13 cellular contexts compared by ENCODE assay signal in genomic region chr2:45904931-45905642, GRCh38.
DNase-seq lines count a peak whose midpoint lies in the region; ATAC-seq and TF ChIP-seq lines count a peak whose summit lies in the region.
"Had no signal": no experiment of that assay in that cellular context is flagged by ENCODE, and none has a peak within 500 bp of the region (broad histone marks: within the 10 kb centered on the region; RNA-seq: fewer than 3 reads in every experiment).

No MANE protein-coding gene starts in this region.

- H3K27me3 Mint-ChIP-seq in activated naive CD4-positive, alpha-beta T cell treated with anti-CD3 and anti-CD28 coated beads, Interleukin-2, amount 10 ng/mL, durations not matched to agents 7 days and 5 days = no peaks in the 10 kb centered on the region
- H3K27me3 Mint-ChIP-seq: activated naive CD4-positive, alpha-beta T cell treated with anti-CD3 and anti-CD28 coated beads, Interleukin-2, amount 50 U/mL, for 24 hours had no signal

- H3K4me1 Mint-ChIP-seq in activated naive CD4-positive, alpha-beta T cell treated with anti-CD3 and anti-CD28 coated beads, Interleukin-2, amount 10 ng/mL, durations not matched to agents 7 days and 5 days = peaks cover 5% of the 10 kb centered on the region
- H3K4me1 Mint-ChIP-seq: activated naive CD4-positive, alpha-beta T cell treated with anti-CD3 and anti-CD28 coated beads, Interleukin-2, amount 50 U/mL, for 24 hours had no signal

- H3K27ac ChIP-seq in thyroid gland = no peak overlapping the region
- H3K27ac ChIP-seq: C4-2B, psoas muscle had no signal

- WGBS in thyroid gland, 2 donors = 60 to 66% methylated on average over 9 of the region's 9 CpGs

- H3K9me3 Mint-ChIP-seq in activated naive CD4-positive, alpha-beta T cell treated with anti-CD3 and anti-CD28 coated beads, Interleukin-2, amount 10 ng/mL, durations not matched to agents 7 days and 5 days = no peaks in the 10 kb centered on the region
- H3K9me3 Mint-ChIP-seq: activated naive CD4-positive, alpha-beta T cell treated with anti-CD3 and anti-CD28 coated beads, Interleukin-2, amount 50 U/mL, for 24 hours had no signal

- H3K27me3 ChIP-seq in thyroid gland = no peaks in the 10 kb centered on the region

- no peaks in the 10 kb centered on the region for H3K36me3 ChIP-seq in thyroid gland

- no peaks in the 10 kb centered on the region for H3K9me3 ChIP-seq in thyroid gland
- H3K9me3 ChIP-seq: psoas muscle had no signal

- H3K36me3 Mint-ChIP-seq in activated naive CD4-positive, alpha-beta T cell treated with anti-CD3 and anti-CD28 coated beads, Interleukin-2, amount 10 ng/mL, durations not matched to agents 7 days and 5 days = no peaks in the 10 kb centered on the region
- H3K36me3 Mint-ChIP-seq: activated naive CD4-positive, alpha-beta T cell treated with anti-CD3 and anti-CD28 coated beads, Interleukin-2, amount 50 U/mL, for 24 hours had no signal

- CTCF ChIA-PET in activated naive CD4-positive, alpha-beta T cell treated with anti-CD3 and anti-CD28 coated beads, Interleukin-2, amount 10 ng/mL, durations not matched to agents 7 days and 5 days (lab: Charles Lee) = interaction anchor here (1.2 kb wide), 1 partner anchor 18 kb away, joined by 3 read pairs; no protein-coding TSS in a partner anchor

- DNase-seq in activated naive CD4-positive, alpha-beta T cell treated with anti-CD3 and anti-CD28 coated beads, Interleukin-2, amount 10 ng/mL, durations not matched to agents 7 days and 5 days = no peak
- no peak for DNase-seq in activated naive CD4-positive, alpha-beta T cell treated with Interleukin-2 at 50 U/mL for 16 hours
- DNase-seq in NCI-H82 (lab: John Stamatoyannopoulos, UW) (peak; percentile 89), left kidney (ENCODE audit: low read depth, low spot score) (peak; percentile 38), thyroid gland (peak; percentile 43 to 50), RKO (ENCODE audit: low spot score) (no peak)
- DNase-seq: activated CD8-positive, alpha-beta T cell treated with anti-CD3 and anti-CD28 coated beads, Interleukin-2, amount 10 ng/mL, durations not matched to agents 7 days and 5 days; psoas muscle; T1000 had no signal

- no peak overlapping the region for H3K4me3 Mint-ChIP-seq in activated naive CD4-positive, alpha-beta T cell treated with anti-CD3 and anti-CD28 coated beads, Interleukin-2, amount 10 ng/mL, durations not matched to agents 7 days and 5 days
- H3K4me3 Mint-ChIP-seq: activated CD8-positive, alpha-beta T cell treated with anti-CD3 and anti-CD28 coated beads, Interleukin-2, amount 10 ng/mL, durations not matched to agents 7 days and 5 days; activated naive CD4-positive, alpha-beta T cell treated with anti-CD3 and anti-CD28 coated beads, Interleukin-2, amount 50 U/mL, for 24 hours had no signal

- ATAC-seq in esophagus mucosa (no peak), SK-N-SH treated with all-trans-retinoic acid at 6 μM for 48 hours (no peak)
- ATAC-seq: activated CD8-positive, alpha-beta T cell treated with anti-CD3 and anti-CD28 coated beads, Interleukin-2, amount 10 ng/mL, durations not matched to agents 7 days and 5 days had no signal

- peak overlapping the region; percentile 91 for H3K27ac Mint-ChIP-seq in activated naive CD4-positive, alpha-beta T cell treated with anti-CD3 and anti-CD28 coated beads, Interleukin-2, amount 10 ng/mL, durations not matched to agents 7 days and 5 days
- H3K27ac Mint-ChIP-seq: activated CD8-positive, alpha-beta T cell treated with anti-CD3 and anti-CD28 coated beads, Interleukin-2, amount 10 ng/mL, durations not matched to agents 7 days and 5 days; activated naive CD4-positive, alpha-beta T cell treated with anti-CD3 and anti-CD28 coated beads, Interleukin-2, amount 50 U/mL, for 24 hours had no signal

- H3K4me3 ChIP-seq in thyroid gland (replicated peaks in 1 of 3) = no peak overlapping the region
- H3K4me3 ChIP-seq: psoas muscle had no signal

- H3K4me1 ChIP-seq in thyroid gland = peaks cover 16 to 19% of the 10 kb centered on the region in 2 donors

- no peak for TF ChIP-seq CTCF in thyroid gland (IDR thresholded peaks at IDR 0.05)

- TF ChIP-seq POLR2A in thyroid gland (IDR thresholded peaks at IDR 0.05) = no peak

- intact Hi-C loops in thyroid gland (cut with DNase I) = no loop called here

TF ChIP-seq in SK-N-SH treated with all-trans-retinoic acid at 6 μM for 48 hours, 23 proteins besides CTCF, POLR2A, EP300 and RAD21:
- TF ChIP-seq ZNF70 (CRISPR knock-in tag; IDR thresholded peaks at IDR 0.05) (no peak), ZFP30 (CRISPR knock-in tag; IDR thresholded peaks at IDR 0.05) (no peak), ZFP3 (CRISPR knock-in tag; IDR thresholded peaks at IDR 0.05) (no peak), ZNF8 (CRISPR knock-in tag; IDR thresholded peaks at IDR 0.05) (no peak), BACH2 (CRISPR knock-in tag; IDR thresholded peaks at IDR 0.05; ENCODE audit: borderline replicate concordance) (no peak), TSHZ2 (CRISPR knock-in tag; IDR thresholded peaks at IDR 0.05) (no peak)

Comparison
In these comparisons a context has a peak if more than half of its experiments do, and no peak if none do; other contexts are left out.
1. DNase-seq: peak in NCI-H82 (single experiment), left kidney (single experiment) and thyroid gland (2 of 2); none in activated naive CD4-positive, alpha-beta T cell treated with anti-CD3 and anti-CD28 coated beads, Interleukin-2, amount 10 ng/mL, durations not matched to agents 7 days and 5 days (single experiment), activated naive CD4-positive, alpha-beta T cell treated with Interleukin-2 at 50 U/mL for 16 hours (single experiment) and RKO (single experiment).